ENCODE assay signal across 8 cellular contexts in the genomic region with DNA sequence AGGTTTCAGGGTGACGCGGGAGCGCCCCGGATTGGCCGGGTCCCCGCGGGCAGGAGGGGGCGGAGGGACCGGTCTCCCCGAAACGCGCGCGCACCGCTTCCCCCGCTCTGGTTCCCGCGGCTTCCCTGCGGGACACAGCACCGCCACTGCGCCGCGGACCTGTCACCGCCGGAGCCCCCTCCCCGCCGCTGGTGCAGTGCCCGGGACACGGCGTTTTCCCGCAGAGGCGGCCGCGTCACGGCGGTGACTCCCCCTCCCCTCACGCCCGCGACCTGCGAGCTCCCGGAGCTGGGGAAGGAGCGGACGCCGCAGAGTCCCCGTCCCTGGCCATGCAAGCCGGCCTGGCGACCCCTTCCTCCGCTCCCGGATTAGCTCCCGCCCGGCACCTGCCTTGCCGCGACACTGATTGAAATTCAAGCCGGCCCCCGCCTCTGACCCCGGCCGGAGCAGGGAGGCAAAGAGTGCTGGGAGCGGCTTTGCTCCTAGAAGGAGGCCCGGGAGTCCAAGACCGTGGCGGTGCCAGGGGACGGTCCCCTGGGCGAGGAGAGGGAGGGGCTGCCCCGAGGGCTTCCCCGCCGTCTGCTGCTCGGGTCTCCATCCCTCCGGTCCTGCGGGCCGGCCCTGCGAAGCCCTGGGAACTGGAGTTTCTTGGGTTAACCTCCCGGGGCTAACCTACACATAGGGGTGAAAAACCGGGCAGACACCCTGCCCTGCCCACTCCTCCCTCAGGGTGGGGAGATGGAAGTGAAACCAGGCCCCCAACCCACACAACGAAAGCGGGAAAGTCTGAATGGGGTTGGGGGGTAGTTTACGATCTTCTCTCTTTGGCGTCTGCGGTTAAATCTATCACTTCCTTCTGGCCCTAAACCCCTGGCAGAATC. TPM values are rescaled to one million over a fixed set of nuclear protein-coding genes. Genes with fewer than 3 reads are reported as not detected.
A peak's percentile ranks its signal among the peaks of the same experiment; 100 is the strongest.
DNase-seq lines count a peak whose midpoint lies in the region; ATAC-seq lines count a peak whose summit lies in the region.

No MANE protein-coding gene starts in this region.

- H3K4me3 ChIP-seq in ACC112 (ENCODE audit: low read depth, low read length) (peak overlapping the region; percentile 72), HUES48 (ENCODE audit: low read depth, low read length) (peak overlapping the region; percentile 68), right cardiac atrium (ENCODE audit: low read length) (peak overlapping the region; percentile 42), skin epidermis (peak overlapping the region; percentile 38 to 59 (median 54))

- H3K27ac Mint-ChIP-seq in activated T-helper 1 cell treated with anti-CD3 and anti-CD28 coated beads, Interleukin-12 subunit alpha, Interleukin-12 subunit beta, Interleukin-2, Interleukin-4 antibody, amounts not matched to agents 30 ng/mL and 10 ng/mL and 1 ng/mL, durations not matched to agents 14 hours and 24 hours and 36 hours = no peak overlapping the region

- peak overlapping the region; percentile 81 for H3K4me3 Mint-ChIP-seq in activated T-helper 1 cell treated with anti-CD3 and anti-CD28 coated beads, Interleukin-12 subunit alpha, Interleukin-12 subunit beta, Interleukin-2, Interleukin-4 antibody, amounts not matched to agents 30 ng/mL and 10 ng/mL and 1 ng/mL, durations not matched to agents 14 hours and 24 hours and 36 hours

- ATAC-seq in right cardiac atrium (peak; percentile 9 to 17), HG02973 (IDR thresholded peaks at IDR 0.05; ENCODE audit: unreplicated experiment) (no peak)

- intact Hi-C loops in activated T-helper 1 cell treated with anti-CD3 and anti-CD28 coated beads, Interleukin-12 subunit alpha, Interleukin-12 subunit beta, Interleukin-2, Interleukin-4 antibody, amounts not matched to agents 30 ng/mL and 10 ng/mL and 1 ng/mL, durations not matched to agents 14 hours and 24 hours and 36 hours (cut with micrococcal nuclease) = loop anchor here (1.0 to 10.0 kb wide), 3 partner anchors 45 to 62 kb away; no protein-coding TSS in a partner anchor
- intact Hi-C loops in right cardiac atrium (cut with DNase I) = no loop called here

- H2AFZ ChIP-seq in ACC112 (ENCODE audit: low read length, unreplicated experiment) = no peak overlapping the region

- H3K4me1 Mint-ChIP-seq in activated T-helper 1 cell treated with anti-CD3 and anti-CD28 coated beads, Interleukin-12 subunit alpha, Interleukin-12 subunit beta, Interleukin-2, Interleukin-4 antibody, amounts not matched to agents 30 ng/mL and 10 ng/mL and 1 ng/mL, durations not matched to agents 14 hours and 24 hours and 36 hours (ENCODE audit: low read depth) = peaks cover 20% of the 10 kb centered on the region

- no peaks in the 10 kb centered on the region for H3K9me3 Mint-ChIP-seq in activated T-helper 1 cell treated with anti-CD3 and anti-CD28 coated beads, Interleukin-12 subunit alpha, Interleukin-12 subunit beta, Interleukin-2, Interleukin-4 antibody, amounts not matched to agents 30 ng/mL and 10 ng/mL and 1 ng/mL, durations not matched to agents 14 hours and 24 hours and 36 hours

- H3K27ac ChIP-seq in ACC112 (ENCODE audit: low read depth, low read length) (no peak overlapping the region), HUES48 (ENCODE audit: low read depth, low read length) (peak overlapping the region; percentile 14), right cardiac atrium (ENCODE audit: low read length) (no peak overlapping the region), skin epidermis (peak overlapping the region in 1 of 21 experiments; percentile 58)

- H3K36me3 ChIP-seq in ACC112 (ENCODE audit: insufficient read depth, low read length) (no peaks in the 10 kb centered on the region), HUES48 (ENCODE audit: control insufficient read depth, insufficient read depth, low read length) (no peaks in the 10 kb centered on the region)

- H3K36me3 Mint-ChIP-seq in activated T-helper 1 cell treated with anti-CD3 and anti-CD28 coated beads, Interleukin-12 subunit alpha, Interleukin-12 subunit beta, Interleukin-2, Interleukin-4 antibody, amounts not matched to agents 30 ng/mL and 10 ng/mL and 1 ng/mL, durations not matched to agents 14 hours and 24 hours and 36 hours (ENCODE audit: low read depth) = no peaks in the 10 kb centered on the region

- under 1% methylated on average over 78 of the region's 78 CpGs for WGBS in right cardiac atrium

- DNase-seq in activated T-helper 1 cell treated with anti-CD3 and anti-CD28 coated beads, Interleukin-12 subunit alpha, Interleukin-12 subunit beta, Interleukin-2, Interleukin-4 antibody, amounts not matched to agents 30 ng/mL and 10 ng/mL and 1 ng/mL, durations not matched to agents 14 hours and 24 hours and 36 hours (ENCODE audit: low spot score) = peak; percentile 11
- peak in 2 of 3 donors; percentile 71 to 74 for DNase-seq in right cardiac atrium
- DNase-seq in AG20443 (ENCODE audit: low spot score) = no peak
- DNase-seq in AML-193 (lab: John Stamatoyannopoulos, UW) = no peak

- H3K27me3 ChIP-seq in ACC112 (ENCODE audit: insufficient read depth, low read length) = peaks cover 83% of the 10 kb centered on the region
- H3K27me3 ChIP-seq in HUES48 (ENCODE audit: control insufficient read depth, insufficient read depth, low read length) = peaks cover 56% of the 10 kb centered on the region
- no peaks in the 10 kb centered on the region for H3K27me3 ChIP-seq in right cardiac atrium (ENCODE audit: control insufficient read depth, insufficient read depth)

- H3K27me3 Mint-ChIP-seq in activated T-helper 1 cell treated with anti-CD3 and anti-CD28 coated beads, Interleukin-12 subunit alpha, Interleukin-12 subunit beta, Interleukin-2, Interleukin-4 antibody, amounts not matched to agents 30 ng/mL and 10 ng/mL and 1 ng/mL, durations not matched to agents 14 hours and 24 hours and 36 hours (ENCODE audit: insufficient read depth) = peaks cover 82% of the 10 kb centered on the region

- no peaks in the 10 kb centered on the region for H3K9me3 ChIP-seq in HUES48 (ENCODE audit: control insufficient read depth, insufficient read depth, low read length)
- H3K9me3 ChIP-seq in right cardiac atrium (ENCODE audit: control insufficient read depth, low read length) = no peaks in the 10 kb centered on the region

- H3K9ac ChIP-seq in HUES48 (ENCODE audit: low read depth, low read length) = no peak overlapping the region; the same call in 1 of the 2 replicates

- no peaks in the 10 kb centered on the region for H3K79me2 ChIP-seq in ACC112 (ENCODE audit: control insufficient read depth, insufficient read depth, low read length, unreplicated experiment)

- peaks cover 9% of the 10 kb centered on the region for H3K4me1 ChIP-seq in ACC112 (ENCODE audit: control insufficient read depth, insufficient read depth, low read length, unreplicated experiment)
- peaks cover 31% of the 10 kb centered on the region for H3K4me1 ChIP-seq in HUES48 (ENCODE audit: control insufficient read depth, insufficient read depth, low read length)
- H3K4me1 ChIP-seq in right cardiac atrium (ENCODE audit: control insufficient read depth, insufficient read depth, low read length) = no peaks in the 10 kb centered on the region

RNA-seq across cellular contexts. Expression of a gene that starts 1.0 kb away (rescaled TPM):
- 0.10 and 0.26 TPM in 2 replicates for total RNA-seq in activated T-helper 1 cell treated with anti-CD3 and anti-CD28 coated beads, Interleukin-12 subunit alpha, Interleukin-12 subunit beta, Interleukin-2, Interleukin-4 antibody, amounts not matched to agents 30 ng/mL and 10 ng/mL and 1 ng/mL, durations not matched to agents 14 hours and 24 hours and 36 hours
- 10 to 100 TPM; 19.6 to 51.1 (median 38.3) TPM for total RNA-seq in right cardiac atrium
- polyA plus RNA-seq in right cardiac atrium = 40.0 TPM

Comparison
In these comparisons a context has a peak if more than half of its experiments do, and no peak if none do; other contexts are left out.
1. DNase-seq: peak in activated T-helper 1 cell treated with anti-CD3 and anti-CD28 coated beads, Interleukin-12 subunit alpha, Interleukin-12 subunit beta, Interleukin-2, Interleukin-4 antibody, amounts not matched to agents 30 ng/mL and 10 ng/mL and 1 ng/mL, durations not matched to agents 14 hours and 24 hours and 36 hours (single experiment) and right cardiac atrium (2 of 3); none in AG20443 (single experiment) and AML-193 (0 of 2).
2. RNA of a gene that starts 1.0 kb away (total RNA-seq): 19.6 to 51.1 TPM in right cardiac atrium; 0.10 to 0.26 TPM in activated T-helper 1 cell treated with anti-CD3 and anti-CD28 coated beads, Interleukin-12 subunit alpha, Interleukin-12 subunit beta, Interleukin-2, Interleukin-4 antibody, amounts not matched to agents 30 ng/mL and 10 ng/mL and 1 ng/mL, durations not matched to agents 14 hours and 24 hours and 36 hours; every median in the first group is over 10 times any median in the second.
3. Peak in every context shown above with its lines, with median percentiles within 50 percentile points of each other: H3K4me3 ChIP-seq.